1 cellular context compared by ENCODE assay signal in genomic region chr17:39854909-39855308, GRCh38.
TF ChIP-seq lines count a peak whose summit lies in the region.

No MANE protein-coding gene starts in this region.

TF ChIP-seq in HEK293, 187 proteins besides CTCF, POLR2A, EP300 and RAD21 (continued from another document):
- TF ChIP-seq PRDM10 (tag by site-specific recombination; IDR thresholded peaks at IDR 0.05), result 0 out of 2 replicates have a peak, but pooled peaks have one; percentile 51
- TF ChIP-seq ZNF366 (tag by site-specific recombination; conservative IDR thresholded peaks at IDR 0.05), result no peak
